ENCODE assay signal across 10 cellular contexts in the genomic region with DNA sequence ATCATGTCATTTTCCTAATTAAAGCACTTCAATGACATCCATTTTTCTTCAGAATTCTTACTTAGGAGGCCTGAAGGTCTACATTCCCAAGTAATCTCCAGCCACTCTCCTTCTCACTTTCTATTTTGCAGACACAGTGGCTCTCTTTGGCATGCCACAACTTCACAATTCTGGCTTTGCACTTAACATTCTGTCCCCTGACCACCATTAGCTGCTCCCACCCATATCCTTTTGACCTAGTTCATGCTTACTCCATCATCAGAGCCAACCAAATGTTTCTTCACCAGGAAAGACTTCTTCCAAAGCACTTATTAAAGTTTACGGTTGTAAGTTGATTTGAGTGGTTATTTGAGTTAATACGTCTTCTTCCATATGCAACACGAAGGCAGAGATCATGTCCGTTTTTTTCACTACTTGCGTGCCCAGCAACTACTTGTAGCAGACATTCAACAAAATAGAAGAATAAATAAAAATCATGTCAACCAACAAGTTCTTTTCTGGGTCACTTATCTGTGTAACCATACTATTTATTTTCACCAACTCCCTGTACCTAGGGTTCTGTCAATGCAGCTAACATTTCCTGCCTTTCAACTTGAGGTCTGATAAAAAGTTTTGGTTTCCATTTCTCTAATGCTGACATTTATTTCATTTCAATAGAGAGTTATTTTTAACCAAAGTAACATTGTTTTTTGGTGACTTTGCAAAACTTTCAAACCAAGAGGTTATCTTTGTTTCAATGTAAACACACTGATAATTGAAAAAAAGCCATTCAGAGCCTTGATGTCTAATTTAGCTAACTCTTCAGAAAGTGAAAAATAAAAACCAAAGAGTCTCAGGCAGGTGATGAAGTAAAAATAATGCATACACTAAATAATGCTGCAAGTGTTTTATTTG. TPM values are rescaled to one million over a fixed set of nuclear protein-coding genes. Genes with fewer than 3 reads are reported as not detected.
DNase-seq lines count a peak whose midpoint lies in the region; ATAC-seq and TF ChIP-seq lines count a peak whose summit lies in the region.
"Had no signal": no experiment of that assay in that cellular context is flagged by ENCODE, and none has a peak within 500 bp of the region (broad histone marks: within the 10 kb centered on the region; RNA-seq: fewer than 3 reads in every experiment).

No MANE protein-coding gene starts in this region.

- intact Hi-C loops in spleen (cut with DNase I; ENCODE audit: low total_unique reads), result no loop called here

- H3K27me3 ChIP-seq in spleen (replicated peaks in 1 of 7), result no peaks in the 10 kb centered on the region
- H3K27me3 ChIP-seq: right atrium auricular region had no signal

- no peaks in the 10 kb centered on the region for H3K36me3 ChIP-seq in spleen
- H3K36me3 ChIP-seq: right atrium auricular region had no signal

- WGBS in spleen, 5 donors, result 35 to 50% (median 47%) methylated on average over 5 of the region's 5 CpGs

- peak overlapping the region in 1 of 8 donors; percentile 24 for H3K4me3 ChIP-seq in spleen
- H3K4me3 ChIP-seq: right atrium auricular region had no signal

- H3K27ac ChIP-seq in spleen, result peak overlapping the region; percentile 39 to 78 (median 64)
- H3K27ac ChIP-seq: right atrium auricular region had no signal

- H3K9me3 ChIP-seq in spleen, result no peaks in the 10 kb centered on the region
- H3K9me3 ChIP-seq: right atrium auricular region had no signal

- DNase-seq in activated CD4-positive, CD25-positive, alpha-beta regulatory T cell treated with anti-CD3 and anti-CD28 coated beads, Interleukin-2, amount 50 U/mL, for 72 hours, result no peak
- DNase-seq in OCI-M1 (lab: John Stamatoyannopoulos, UW) (peak; percentile 22), spleen (no peak), midbrain (lab: John Stamatoyannopoulos, UW) (no peak), GDM1 (lab: John Stamatoyannopoulos, UW) (no peak)
- no peak for DNase-seq in central memory CD4-positive, alpha-beta T cell
- DNase-seq: activated CD4-positive, CD25-positive, alpha-beta regulatory T cell had no signal

- TF ChIP-seq POLR2A in spleen (IDR thresholded peaks at IDR 0.05), result no peak

- ATAC-seq in activated CD4-positive, CD25-positive, alpha-beta regulatory T cell treated with anti-CD3 and anti-CD28 coated beads, Interleukin-2, amount 50 U/mL, for 24 hours, result peak; percentile 69 to 77
- ATAC-seq in HG02763 (IDR thresholded peaks at IDR 0.05; ENCODE audit: unreplicated experiment), result peak; percentile 77

- TF ChIP-seq CTCF in spleen (IDR thresholded peaks at IDR 0.05 in 8 of 11, conservative IDR thresholded peaks at IDR 0.05 in 3 of 11), result no peak

- peaks cover 6 to 76% (median 47%) of the 10 kb centered on the region in 6 donors for H3K4me1 ChIP-seq in spleen
- H3K4me1 ChIP-seq: right atrium auricular region had no signal

RNA-seq across cellular contexts. Expression of gene TIPARP, which starts 9.9 kb away (rescaled TPM):
- 10 to 100 TPM; 18.9 to 39.8 (median 29.7) TPM for total RNA-seq in spleen
- polyA plus RNA-seq in spleen, result 1 to 10 TPM; 4.5 to 8.2 (median 7.3) TPM
